ENCODE assay signal across 35 cellular contexts in the genomic region with DNA sequence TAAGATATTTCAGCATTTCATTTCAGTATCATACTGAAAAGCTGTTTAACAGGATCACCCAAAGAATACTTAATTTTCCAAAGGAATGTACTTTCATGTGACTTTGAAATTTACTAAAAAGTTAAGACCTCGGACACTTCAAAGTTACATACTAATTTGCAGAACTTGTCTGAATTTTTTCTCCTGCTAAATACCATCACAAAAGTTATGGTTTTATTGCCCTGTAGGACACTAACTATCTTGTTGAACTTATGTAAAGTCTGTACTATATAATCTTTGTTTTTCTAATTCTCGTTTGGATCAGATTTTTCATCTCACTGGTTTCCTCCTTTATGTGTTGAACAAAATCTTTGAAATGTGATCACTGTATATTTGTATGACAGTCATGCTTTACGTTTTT. TPM values are rescaled to one million over a fixed set of nuclear protein-coding genes. Genes with fewer than 3 reads are reported as not detected.
"Had no signal": no experiment of that assay in that cellular context is flagged by ENCODE, and none has a peak within 500 bp of the region (broad histone marks: within the 10 kb centered on the region; RNA-seq: fewer than 3 reads in every experiment).

No MANE protein-coding gene starts in this region.

- H3K4me1 Mint-ChIP-seq: activated CD4-positive, alpha-beta memory T cell treated with anti-CD3 and anti-CD28 coated beads, Interleukin-2, amount 10 ng/mL, durations not matched to agents 7 days and 5 days; activated CD4-positive, alpha-beta T cell treated with anti-CD3 and anti-CD28 coated beads, Interleukin-2, amount 10 ng/mL, durations not matched to agents 7 days and 5 days; activated naive CD4-positive, alpha-beta T cell treated with anti-CD3 and anti-CD28 coated beads, Interleukin-2, amount 10 ng/mL, durations not matched to agents 7 days and 5 days; T-helper 17 cell had no signal

- H3K4me3 Mint-ChIP-seq: activated CD4-positive, alpha-beta memory T cell treated with anti-CD3 and anti-CD28 coated beads, Interleukin-2, amount 10 ng/mL, durations not matched to agents 7 days and 5 days; activated CD4-positive, alpha-beta T cell treated with anti-CD3 and anti-CD28 coated beads, Interleukin-2, amount 10 ng/mL, durations not matched to agents 7 days and 5 days; activated naive CD4-positive, alpha-beta T cell treated with anti-CD3 and anti-CD28 coated beads, Interleukin-2, amount 10 ng/mL, durations not matched to agents 7 days and 5 days; activated naive CD8-positive, alpha-beta T cell; activated T-cell treated with anti-CD3 and anti-CD28 coated beads, Interleukin-2, amount 50 U/mL, for 24 hours; activated T-cell treated with anti-CD3 and anti-CD28 coated beads, Interleukin-2, amount 50 U/mL, for 72 hours; endodermal cell; T-helper 17 cell; T-helper 2 cell treated with Interferon-gamma antibody and Interleukin-4, amounts not matched to agents 5 μg/mL and 100 μg/mL, for 36 hours had no signal

- H2AFZ ChIP-seq: hepatocyte had no signal

- H3K27ac Mint-ChIP-seq: activated CD4-positive, alpha-beta memory T cell treated with anti-CD3 and anti-CD28 coated beads, Interleukin-2, amount 10 ng/mL, durations not matched to agents 7 days and 5 days; activated CD4-positive, alpha-beta T cell treated with anti-CD3 and anti-CD28 coated beads, Interleukin-2, amount 10 ng/mL, durations not matched to agents 7 days and 5 days; activated naive CD4-positive, alpha-beta T cell treated with anti-CD3 and anti-CD28 coated beads, Interleukin-2, amount 10 ng/mL, durations not matched to agents 7 days and 5 days; activated naive CD8-positive, alpha-beta T cell; activated T-cell treated with anti-CD3 and anti-CD28 coated beads, Interleukin-2, amount 50 U/mL, for 24 hours; activated T-cell treated with anti-CD3 and anti-CD28 coated beads, Interleukin-2, amount 50 U/mL, for 72 hours; endodermal cell; T-helper 17 cell; T-helper 2 cell treated with Interferon-gamma antibody and Interleukin-4, amounts not matched to agents 5 μg/mL and 100 μg/mL, for 36 hours had no signal

- H3K27me3 ChIP-seq: body of pancreas, colonic mucosa, esophagus muscularis mucosa, foreskin keratinocyte, gastrocnemius medialis, heart right ventricle, hepatocyte had no signal

- H3K27ac ChIP-seq: body of pancreas, colonic mucosa, esophagus muscularis mucosa, foreskin keratinocyte, gastrocnemius medialis, heart right ventricle, hepatocyte, WERI-Rb-1 had no signal

- ATAC-seq: activated T-cell treated with anti-CD3 and anti-CD28 coated beads, Interleukin-2, amount 50 U/mL, for 72 hours; body of pancreas; foreskin keratinocyte; gastrocnemius medialis; heart right ventricle; T-helper 17 cell had no signal

- DNase-seq: activated CD4-positive, alpha-beta memory T cell treated with anti-CD3 and anti-CD28 coated beads, Interleukin-2, amount 10 ng/mL, durations not matched to agents 7 days and 5 days; activated CD4-positive, alpha-beta T cell treated with anti-CD3 and anti-CD28 coated beads for 1 hour; activated CD4-positive, alpha-beta T cell treated with anti-CD3 and anti-CD28 coated beads for 4 hours; activated CD4-positive, alpha-beta T cell treated with anti-CD3 and anti-CD28 coated beads, Interleukin-2, amount 10 ng/mL, durations not matched to agents 7 days and 5 days; activated CD4-positive, alpha-beta T cell treated with anti-CD3 and anti-CD28 coated beads, Interleukin-2, amount 50 U/mL, for 4 hours; activated CD8-positive, alpha-beta memory T cell treated with anti-CD3 and anti-CD28 coated beads, Interleukin-2, amount 50 U/mL, for 48 hours; activated gamma-delta T cell; activated naive CD4-positive, alpha-beta T cell; activated naive CD4-positive, alpha-beta T cell treated with anti-CD3 and anti-CD28 coated beads, Interleukin-2, amount 10 ng/mL, durations not matched to agents 7 days and 5 days; activated T-cell treated with anti-CD3 and anti-CD28 coated beads for 4 hours; activated T-cell treated with anti-CD3 and anti-CD28 coated beads, Interleukin-2, amount 50 U/mL, for 24 hours; activated T-cell treated with anti-CD3 and anti-CD28 coated beads, Interleukin-2, amount 50 U/mL, for 72 hours; amniotic stem cell; aorta; body of pancreas; caudate nucleus; colonic mucosa; effector CD8-positive, alpha-beta T cell; endodermal cell; erythroblast; foreskin keratinocyte; gastrocnemius medialis; heart right ventricle; T-helper 1 cell; T-helper 17 cell; T1000; WERI-Rb-1 had no signal

- H3K79me2 ChIP-seq: hepatocyte had no signal

- H3K9me3 Mint-ChIP-seq: activated CD4-positive, alpha-beta T cell treated with anti-CD3 and anti-CD28 coated beads, Interleukin-2, amount 10 ng/mL, durations not matched to agents 7 days and 5 days; activated naive CD4-positive, alpha-beta T cell treated with anti-CD3 and anti-CD28 coated beads, Interleukin-2, amount 10 ng/mL, durations not matched to agents 7 days and 5 days; activated T-cell treated with anti-CD3 and anti-CD28 coated beads, Interleukin-2, amount 50 U/mL, for 24 hours; endodermal cell; T-helper 2 cell treated with Interferon-gamma antibody and Interleukin-4, amounts not matched to agents 5 μg/mL and 100 μg/mL, for 36 hours had no signal

- H3K27me3 Mint-ChIP-seq: activated CD4-positive, alpha-beta memory T cell treated with anti-CD3 and anti-CD28 coated beads, Interleukin-2, amount 10 ng/mL, durations not matched to agents 7 days and 5 days; activated CD4-positive, alpha-beta T cell treated with anti-CD3 and anti-CD28 coated beads, Interleukin-2, amount 10 ng/mL, durations not matched to agents 7 days and 5 days; activated naive CD4-positive, alpha-beta T cell treated with anti-CD3 and anti-CD28 coated beads, Interleukin-2, amount 10 ng/mL, durations not matched to agents 7 days and 5 days; activated naive CD8-positive, alpha-beta T cell; activated T-cell treated with anti-CD3 and anti-CD28 coated beads, Interleukin-2, amount 50 U/mL, for 24 hours; T-helper 17 cell had no signal

- H3K4me1 ChIP-seq: colonic mucosa, esophagus muscularis mucosa, foreskin keratinocyte, gastrocnemius medialis, heart right ventricle had no signal

- H3K36me3 Mint-ChIP-seq: activated naive CD4-positive, alpha-beta T cell treated with anti-CD3 and anti-CD28 coated beads, Interleukin-2, amount 10 ng/mL, durations not matched to agents 7 days and 5 days; activated naive CD8-positive, alpha-beta T cell had no signal

- H3K36me3 ChIP-seq: colonic mucosa, esophagus muscularis mucosa, gastrocnemius medialis, heart right ventricle, WERI-Rb-1 had no signal

- H3K9me3 ChIP-seq: body of pancreas, colonic mucosa, esophagus muscularis mucosa, gastrocnemius medialis, heart right ventricle had no signal

- H3K4me3 ChIP-seq: body of pancreas, colonic mucosa, esophagus muscularis mucosa, gastrocnemius medialis, heart right ventricle, hepatocyte had no signal

- H3K4me2 ChIP-seq: hepatocyte had no signal

RNA-seq across cellular contexts. Expression of a gene that starts 37.2 kb away (rescaled TPM):
- total RNA-seq: activated CD4-positive, alpha-beta memory T cell treated with anti-CD3 and anti-CD28 coated beads, Interleukin-2, amount 10 ng/mL, durations not matched to agents 7 days and 5 days; activated CD4-positive, alpha-beta T cell treated with anti-CD3 and anti-CD28 coated beads, Interleukin-2, amount 10 ng/mL, durations not matched to agents 7 days and 5 days; activated T-cell treated with anti-CD3 and anti-CD28 coated beads, Interleukin-2, amount 50 U/mL, for 72 hours; body of pancreas; chondrocyte; colonic mucosa; dermis microvascular lymphatic vessel endothelial cell; foreskin keratinocyte; gastrocnemius medialis; glomerular endothelial cell; T-helper 17 cell had no signal
- polyA plus RNA-seq: adipose tissue, aorta, foreskin keratinocyte had no signal
